8 cellular contexts compared by ENCODE assay signal in genomic region chr4:89438102-89438831, GRCh38.
DNase-seq lines count a peak whose midpoint lies in the region; ATAC-seq and TF ChIP-seq lines count a peak whose summit lies in the region.

No MANE protein-coding gene starts in this region.

- no peaks in the 10 kb centered on the region for H3K9me3 ChIP-seq in fibroblast of lung (ENCODE audit: control insufficient read depth, insufficient read depth, low read depth, low read length)

- peaks cover 11% of the 10 kb centered on the region for H3K4me1 Mint-ChIP-seq in activated CD4-positive, alpha-beta memory T cell treated with anti-CD3 and anti-CD28 coated beads, Interleukin-2, amount 10 ng/mL, durations not matched to agents 7 days and 5 days

- DNase-seq in NCI-H2029 treated with DMSO at 0.1 percent for 48 hours (lab: John Stamatoyannopoulos, UW) (peak; percentile 7), NCI-H2029 (lab: John Stamatoyannopoulos, UW) (no peak), NCI-H526 treated with DMSO at 0.1 percent for 48 hours (lab: John Stamatoyannopoulos, UW) (peak; percentile 1), fibroblast of lung (ENCODE audit: low read depth in 2 of 2) (peak in 1 of 2 donors; percentile 46), renal cortical epithelial cell (ENCODE audit: low read depth) (peak; percentile 61), midbrain (lab: John Stamatoyannopoulos, UW) (no peak)
- peak; percentile 53 for DNase-seq in activated CD4-positive, alpha-beta memory T cell treated with anti-CD3 and anti-CD28 coated beads, Interleukin-2, amount 10 ng/mL, durations not matched to agents 7 days and 5 days

- ATAC-seq in HG02678 (IDR thresholded peaks at IDR 0.05; ENCODE audit: unreplicated experiment): peak; percentile 79

- no peaks in the 10 kb centered on the region for H3K36me3 ChIP-seq in fibroblast of lung (ENCODE audit: control insufficient read depth, insufficient read depth, low read length)

- no peak overlapping the region for H3K4me3 ChIP-seq in fibroblast of lung (replicated peaks in 1 of 4; ENCODE audit: control extremely low read depth in 1 of 4, insufficient read depth in 1 of 4, low read depth in 3 of 4, low read length in 4 of 4)

- no peak overlapping the region for H3K27ac Mint-ChIP-seq in activated CD4-positive, alpha-beta memory T cell treated with anti-CD3 and anti-CD28 coated beads, Interleukin-2, amount 10 ng/mL, durations not matched to agents 7 days and 5 days

- no peak overlapping the region for H3K4me3 Mint-ChIP-seq in activated CD4-positive, alpha-beta memory T cell treated with anti-CD3 and anti-CD28 coated beads, Interleukin-2, amount 10 ng/mL, durations not matched to agents 7 days and 5 days

- TF ChIP-seq CTCF in fibroblast of lung (conservative IDR thresholded peaks at IDR 0.05 in 1 of 2, IDR thresholded peaks at IDR 0.05 in 1 of 2; ENCODE audit: low read depth in 1 of 2, low read length in 2 of 2): peak; percentile 32 to 44

- no peaks in the 10 kb centered on the region for H3K36me3 Mint-ChIP-seq in activated CD4-positive, alpha-beta memory T cell treated with anti-CD3 and anti-CD28 coated beads, Interleukin-2, amount 10 ng/mL, durations not matched to agents 7 days and 5 days (ENCODE audit: low read depth)

- no peaks in the 10 kb centered on the region for H3K79me2 ChIP-seq in fibroblast of lung (ENCODE audit: control insufficient read depth, insufficient read depth, low read length)

- peak overlapping the region; percentile 50 for H2AFZ ChIP-seq in fibroblast of lung (ENCODE audit: low read length)

- H3K27me3 ChIP-seq in fibroblast of lung (ENCODE audit: control insufficient read depth, insufficient read depth, low read length): no peaks in the 10 kb centered on the region

- peaks cover 6% of the 10 kb centered on the region for H3K27me3 Mint-ChIP-seq in activated CD4-positive, alpha-beta memory T cell treated with anti-CD3 and anti-CD28 coated beads, Interleukin-2, amount 10 ng/mL, durations not matched to agents 7 days and 5 days

- POLR2A ChIA-PET in activated CD4-positive, alpha-beta memory T cell treated with anti-CD3 and anti-CD28 coated beads, Interleukin-2, amount 10 ng/mL, durations not matched to agents 7 days and 5 days (lab: Charles Lee): interaction anchor here (1.0 to 1.5 kb wide), 2 partner anchors 131 to 149 kb away, joined by 3 read pairs; partner anchors contain the start of gene GPRIN3

- H4K20me1 ChIP-seq in fibroblast of lung (ENCODE audit: control insufficient read depth, extremely low read depth, insufficient read depth, low read length): no peaks in the 10 kb centered on the region

- CTCF ChIA-PET in activated CD4-positive, alpha-beta memory T cell treated with anti-CD3 and anti-CD28 coated beads, Interleukin-2, amount 10 ng/mL, durations not matched to agents 7 days and 5 days (lab: Charles Lee): interaction anchor here (0.6 to 1.5 kb wide), 6 partner anchors 21 to 465 kb away, joined by 3 to 6 read pairs (median 3); no protein-coding TSS in a partner anchor

- no peak overlapping the region for H3K4me2 ChIP-seq in fibroblast of lung (ENCODE audit: extremely low read depth, insufficient read depth, low read length)

- H3K9ac ChIP-seq in fibroblast of lung (ENCODE audit: insufficient read depth, low read length): no peak overlapping the region

- no peaks in the 10 kb centered on the region for H3K9me3 Mint-ChIP-seq in activated CD4-positive, alpha-beta memory T cell treated with anti-CD3 and anti-CD28 coated beads, Interleukin-2, amount 10 ng/mL, durations not matched to agents 7 days and 5 days

- no peaks in the 10 kb centered on the region for H3K4me1 ChIP-seq in fibroblast of lung (ENCODE audit: control insufficient read depth, extremely low read depth, insufficient read depth, low read length)

- no peak overlapping the region for H3K27ac ChIP-seq in fibroblast of lung (ENCODE audit: insufficient read depth, low read length)

Comparison
In these comparisons a context has a peak if more than half of its experiments do, and no peak if none do; other contexts are left out.
1. DNase-seq: peak in NCI-H2029 treated with DMSO at 0.1 percent for 48 hours (single experiment), NCI-H526 treated with DMSO at 0.1 percent for 48 hours (single experiment), activated CD4-positive, alpha-beta memory T cell treated with anti-CD3 and anti-CD28 coated beads, Interleukin-2, amount 10 ng/mL, durations not matched to agents 7 days and 5 days (single experiment) and renal cortical epithelial cell (single experiment); none in NCI-H2029 (single experiment) and midbrain (single experiment).